10 cellular contexts compared by ENCODE assay signal in genomic region chr10:100729877-100730738, GRCh38. TPM values are rescaled to one million over a fixed set of nuclear protein-coding genes. Genes with fewer than 3 reads are reported as not detected.
DNase-seq lines count a peak whose midpoint lies in the region; ATAC-seq, FAIRE-seq and TF ChIP-seq lines count a peak whose summit lies in the region.
"Had no signal": no experiment of that assay in that cellular context is flagged by ENCODE, and none has a peak within 500 bp of the region (broad histone marks: within the 10 kb centered on the region; RNA-seq: fewer than 3 reads in every experiment).

No MANE protein-coding gene starts in this region.

- no peaks in the 10 kb centered on the region for H3K36me3 ChIP-seq in kidney (ENCODE audit: control insufficient read depth in 1 of 2, insufficient read depth in 2 of 2, low read length in 2 of 2)
- no peaks in the 10 kb centered on the region for H3K36me3 ChIP-seq in spleen

- CTCF ChIA-PET in activated B cell treated with CpG ODN at 0.5 μM for 24 hours (lab: Charles Lee): no interaction called here

- H3K4me3 ChIP-seq in kidney (ENCODE audit: low read length in 2 of 2): peak overlapping the region; percentile 55 to 58
- peak overlapping the region in 7 of 8 donors; percentile 7 to 58 (median 23) for H3K4me3 ChIP-seq in spleen

- H3K4me1 ChIP-seq in kidney (ENCODE audit: control insufficient read depth in 1 of 2, insufficient read depth in 1 of 2, low read depth in 1 of 2, low read length in 2 of 2): peaks cover 28 to 42% of the 10 kb centered on the region in 2 donors
- H3K4me1 ChIP-seq in spleen: peaks cover 17 to 31% (median 28%) of the 10 kb centered on the region in 6 donors

- FAIRE-seq in kidney (lab: Jason Lieb, UNC): no peak

- H3K27ac ChIP-seq in kidney (ENCODE audit: low read depth in 2 of 2, low read length in 2 of 2) (peak overlapping the region; percentile 96 to 98), spleen (no peak overlapping the region)

- H3K27me3 ChIP-seq in spleen (replicated peaks in 1 of 7): peaks cover 8 to 100% (median 93%) of the 10 kb centered on the region in 7 donors

- 4 to 5% (median 4%) methylated on average over 58 to 66 of the region's 66 CpGs for WGBS in spleen, 5 donors

- H3K27ac Mint-ChIP-seq in T-helper 2 cell treated with Interferon-gamma antibody and Interleukin-4, amounts not matched to agents 5 μg/mL and 100 μg/mL, for 36 hours: no peak overlapping the region
- H3K27ac Mint-ChIP-seq in activated B cell treated with CpG ODN at 0.5 μM for 24 hours: no peak overlapping the region

- intact Hi-C loops in activated B cell treated with CpG ODN at 0.5 μM for 24 hours (cut with micrococcal nuclease): loop anchor here (2.0 to 5.0 kb wide), 2 partner anchors 17 to 73 kb away; no protein-coding TSS in a partner anchor
- intact Hi-C loops in kidney (cut with DNase I): no loop called here
- intact Hi-C loops in spleen (cut with DNase I; ENCODE audit: low total_unique reads): no loop called here

- no peaks in the 10 kb centered on the region for H3K36me3 Mint-ChIP-seq in T-helper 2 cell treated with Interferon-gamma antibody and Interleukin-4, amounts not matched to agents 5 μg/mL and 100 μg/mL, for 36 hours (ENCODE audit: low read depth)
- no peaks in the 10 kb centered on the region for H3K36me3 Mint-ChIP-seq in activated B cell treated with CpG ODN at 0.5 μM for 24 hours (ENCODE audit: low read depth)

- H3K9me3 ChIP-seq in kidney (ENCODE audit: control insufficient read depth in 1 of 2, low read length in 2 of 2) (no peaks in the 10 kb centered on the region), spleen (no peaks in the 10 kb centered on the region)

- peaks cover 96% of the 10 kb centered on the region for H3K27me3 Mint-ChIP-seq in T-helper 2 cell treated with Interferon-gamma antibody and Interleukin-4, amounts not matched to agents 5 μg/mL and 100 μg/mL, for 36 hours (ENCODE audit: low read depth)
- peaks cover 79% of the 10 kb centered on the region for H3K27me3 Mint-ChIP-seq in activated B cell treated with CpG ODN at 0.5 μM for 24 hours

- H3K4me3 Mint-ChIP-seq in T-helper 2 cell treated with Interferon-gamma antibody and Interleukin-4, amounts not matched to agents 5 μg/mL and 100 μg/mL, for 36 hours: peak overlapping the region; percentile 56
- peak overlapping the region; percentile 67 for H3K4me3 Mint-ChIP-seq in activated B cell treated with CpG ODN at 0.5 μM for 24 hours

- DNase-seq in T-helper 2 cell treated with Interferon-gamma antibody and Interleukin-4, amounts not matched to agents 5 μg/mL and 100 μg/mL, for 36 hours (ENCODE audit: low spot score): no peak
- DNase-seq in T-helper 2 cell (no peak), activated B cell treated with CpG ODN at 0.5 μM for 24 hours (no peak), kidney (peak; percentile 81), spleen (peak; percentile 60), NCI-H2227 treated with DMSO at 0.1 percent for 48 hours (lab: John Stamatoyannopoulos, UW) (no peak)
- no peak for DNase-seq in central memory CD4-positive, alpha-beta T cell
- DNase-seq in stimulated activated CD8-positive, alpha-beta memory T cell treated with anti-CD3 and anti-CD28 coated beads, Interleukin-4, amount 100 ng/mL, for 48 hours: no peak

- TF ChIP-seq POLR2A in spleen (IDR thresholded peaks at IDR 0.05): no peak

- H3K9me3 Mint-ChIP-seq in T-helper 2 cell treated with Interferon-gamma antibody and Interleukin-4, amounts not matched to agents 5 μg/mL and 100 μg/mL, for 36 hours: no peaks in the 10 kb centered on the region
- no peaks in the 10 kb centered on the region for H3K9me3 Mint-ChIP-seq in activated B cell treated with CpG ODN at 0.5 μM for 24 hours

- ATAC-seq in activated B cell treated with CpG ODN at 0.5 μM for 24 hours (ENCODE audit: low read depth): no peak

- H3K9ac ChIP-seq in kidney (ENCODE audit: low read length in 2 of 2): peak overlapping the region; percentile 29 to 46

- TF ChIP-seq CTCF in activated B cell treated with CpG ODN at 0.5 μM for 24 hours (IDR thresholded peaks at IDR 0.05) (no peak), kidney (IDR thresholded peaks at IDR 0.05; ENCODE audit: borderline replicate concordance, extremely low read depth, insufficient read depth) (no peak), spleen (IDR thresholded peaks at IDR 0.05 in 8 of 11, conservative IDR thresholded peaks at IDR 0.05 in 3 of 11) (peak in 1 of 11 experiments; percentile 13)

- POLR2A ChIA-PET in activated B cell treated with CpG ODN at 0.5 μM for 24 hours (lab: Charles Lee): no interaction called here

- H3K4me1 Mint-ChIP-seq in T-helper 2 cell treated with Interferon-gamma antibody and Interleukin-4, amounts not matched to agents 5 μg/mL and 100 μg/mL, for 36 hours (ENCODE audit: low read depth): peaks cover 10% of the 10 kb centered on the region
- peaks cover 28% of the 10 kb centered on the region for H3K4me1 Mint-ChIP-seq in activated B cell treated with CpG ODN at 0.5 μM for 24 hours

RNA-seq across cellular contexts. Expression of gene PAX2, which starts 15.3 kb away (rescaled TPM):
- total RNA-seq in activated B cell treated with CpG ODN at 0.5 μM for 24 hours (not detected in 2 replicates), kidney (102 TPM), spleen (not detected)
- polyA plus RNA-seq in kidney (ENCODE audit: insufficient read depth, low read depth, low replicate concordance) (28.3 TPM), spleen (not detected)
- total RNA-seq: fibroblast of lung had no signal
- polyA plus RNA-seq: AG04450, fibroblast of lung had no signal

Comparison
In these comparisons a context has a peak if more than half of its experiments do, and no peak if none do; other contexts are left out.
1. DNase-seq: peak in kidney (single experiment) and spleen (single experiment); none in T-helper 2 cell treated with Interferon-gamma antibody and Interleukin-4, amounts not matched to agents 5 μg/mL and 100 μg/mL, for 36 hours (single experiment), T-helper 2 cell (0 of 5), activated B cell treated with CpG ODN at 0.5 μM for 24 hours (single experiment), NCI-H2227 treated with DMSO at 0.1 percent for 48 hours (single experiment), central memory CD4-positive, alpha-beta T cell (single experiment) and stimulated activated CD8-positive, alpha-beta memory T cell treated with anti-CD3 and anti-CD28 coated beads, Interleukin-4, amount 100 ng/mL, for 48 hours (single experiment).
2. H3K27ac ChIP-seq: peak in kidney (2 of 2); none in spleen (0 of 8).
3. RNA of gene PAX2, which starts 15.3 kb away (total RNA-seq): 102 TPM in kidney (single experiment); not detected in activated B cell treated with CpG ODN at 0.5 μM for 24 hours and not detected in spleen; every median in the first group is over 100 times any median in the second.